8 cellular contexts compared by ENCODE assay signal in the genomic region with DNA sequence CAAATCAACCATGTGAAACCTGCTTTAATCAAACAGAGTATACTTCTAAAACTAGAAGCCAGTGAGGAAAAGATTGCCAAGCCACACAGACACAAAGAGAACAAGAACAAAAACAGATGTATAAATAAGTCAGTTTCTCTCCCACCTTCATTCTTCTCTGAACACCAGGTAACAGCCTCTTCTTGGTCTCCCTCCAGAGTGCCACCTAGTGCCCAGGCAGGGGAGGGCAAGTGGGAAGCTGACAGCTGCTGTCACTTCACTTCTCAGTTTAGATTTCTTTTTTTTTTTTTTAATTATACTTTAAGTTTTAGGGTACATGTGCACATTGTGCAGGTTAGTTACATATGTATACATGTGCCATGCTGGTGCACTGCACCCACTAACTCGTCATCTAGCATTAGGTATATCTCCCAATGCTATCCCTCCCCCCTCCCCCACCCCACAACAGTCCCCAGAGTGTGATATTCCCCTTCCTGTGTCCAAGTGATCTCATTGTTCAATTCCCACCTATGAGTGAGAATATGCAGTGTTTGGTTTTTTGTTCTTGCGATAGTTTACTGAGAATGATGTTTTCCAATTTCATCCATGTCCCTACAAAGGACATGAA.
DNase-seq lines count a peak whose midpoint lies in the region; ATAC-seq and TF ChIP-seq lines count a peak whose summit lies in the region.
"Not testable (repeated sequence)": the region's sequence is repeated elsewhere in the genome, so short reads cannot be mapped to it uniquely, and the experiment has no call there.

No MANE protein-coding gene starts in this region.

- CTCF ChIA-PET in Calu3 (lab: Charles Lee) = interaction anchor here (0.6 to 1.3 kb wide), 4 partner anchors 184 to 207 kb away, joined by 3 to 6 read pairs (median 3); a partner anchor contains a TSS
- CTCF ChIA-PET in activated CD4-positive, alpha-beta T cell treated with anti-CD3 and anti-CD28 coated beads, Interleukin-2, amount 10 ng/mL, durations not matched to agents 7 days and 5 days (lab: Charles Lee) = interaction anchor here (0.6 kb wide), 1 partner anchor 370 kb away, joined by 3 read pairs; no protein-coding TSS in a partner anchor

- not testable (repeated sequence) for H3K27me3 ChIP-seq in breast epithelium

- intact Hi-C loops in Calu3 (cut with micrococcal nuclease; ENCODE audit: unreplicated experiment) = loop anchor here (1.0 to 5.0 kb wide), 2 partner anchors 366 to 503 kb away; no protein-coding TSS in a partner anchor
- intact Hi-C loops in breast epithelium (cut with DNase I; ENCODE audit: low total_unique reads) = not testable (repeated sequence)

- H3K27me3 Mint-ChIP-seq in Calu3 (ENCODE audit: unreplicated experiment); activated CD4-positive, alpha-beta T cell treated with anti-CD3 and anti-CD28 coated beads, Interleukin-2, amount 10 ng/mL, durations not matched to agents 7 days and 5 days: not testable (repeated sequence)

- POLR2A ChIA-PET in activated CD4-positive, alpha-beta T cell treated with anti-CD3 and anti-CD28 coated beads, Interleukin-2, amount 10 ng/mL, durations not matched to agents 7 days and 5 days (lab: Charles Lee) = not testable (repeated sequence)

- H3K4me3 Mint-ChIP-seq in Calu3 (ENCODE audit: low read depth, unreplicated experiment); activated CD4-positive, alpha-beta T cell treated with anti-CD3 and anti-CD28 coated beads, Interleukin-2, amount 10 ng/mL, durations not matched to agents 7 days and 5 days: not testable (repeated sequence)

- not testable (repeated sequence) for H3K9me3 Mint-ChIP-seq in Calu3 (ENCODE audit: low read depth, unreplicated experiment); activated CD4-positive, alpha-beta T cell treated with anti-CD3 and anti-CD28 coated beads, Interleukin-2, amount 10 ng/mL, durations not matched to agents 7 days and 5 days

- H3K9me3 ChIP-seq in breast epithelium = not testable (repeated sequence)

- not testable (repeated sequence) for H3K4me1 ChIP-seq in breast epithelium

- not testable (repeated sequence) for BruUV-seq in Calu3 (replicated peaks; lab: Mats Ljungman, UMichigan)

- not testable (repeated sequence) for H3K27ac ChIP-seq in breast epithelium

- H3K27ac Mint-ChIP-seq in Calu3 (ENCODE audit: unreplicated experiment); activated CD4-positive, alpha-beta T cell treated with anti-CD3 and anti-CD28 coated beads, Interleukin-2, amount 10 ng/mL, durations not matched to agents 7 days and 5 days: not testable (repeated sequence)

- not testable (repeated sequence) for TF ChIP-seq POLR2A in breast epithelium (IDR thresholded peaks at IDR 0.05)

- not testable (repeated sequence) for H3K36me3 Mint-ChIP-seq in Calu3 (ENCODE audit: insufficient read depth, unreplicated experiment); activated CD4-positive, alpha-beta T cell treated with anti-CD3 and anti-CD28 coated beads, Interleukin-2, amount 10 ng/mL, durations not matched to agents 7 days and 5 days (ENCODE audit: low read depth)

- ATAC-seq in GM21381 (IDR thresholded peaks at IDR 0.05; ENCODE audit: unreplicated experiment) = peak; percentile 68

- H3K36me3 ChIP-seq in breast epithelium = not testable (repeated sequence)

- not testable (repeated sequence) for H3K4me1 Mint-ChIP-seq in Calu3 (ENCODE audit: low read depth, unreplicated experiment); activated CD4-positive, alpha-beta T cell treated with anti-CD3 and anti-CD28 coated beads, Interleukin-2, amount 10 ng/mL, durations not matched to agents 7 days and 5 days

- DNase-seq in Calu3 (peak; percentile 89), HT-29 (ENCODE audit: low spot score) (peak; percentile 39), breast epithelium (ENCODE audit: low spot score in 2 of 2) (peak; percentile 21 to 56), left kidney (ENCODE audit: low read depth, low spot score) (peak; percentile 23)
- peak; percentile 5 for DNase-seq in NK-92 treated with Interleukin-12 subunit alpha and Interleukin-12 subunit beta, amount 100 ng/mL, for 24 hours (lab: John Stamatoyannopoulos, UW)
- DNase-seq in activated CD4-positive, alpha-beta T cell treated with anti-CD3 and anti-CD28 coated beads, Interleukin-2, amount 10 ng/mL, durations not matched to agents 7 days and 5 days = peak; percentile 68
- DNase-seq in stimulated activated CD8-positive, alpha-beta memory T cell treated with anti-CD3 and anti-CD28 coated beads, Interleukin-12 subunit alpha, Interleukin-12 subunit beta, amount 100 ng/mL, for 4 hours (ENCODE audit: low read depth) = peak; percentile 8

- H3K4me3 ChIP-seq in breast epithelium = not testable (repeated sequence)

- TF ChIP-seq CTCF in Calu3 (IDR thresholded peaks at IDR 0.05; ENCODE audit: unreplicated experiment) (peak; percentile 71), breast epithelium (IDR thresholded peaks at IDR 0.05) (peak in 2 of 3 donors; percentile 20 to 46)

Comparison
In these comparisons a context has a peak if more than half of its experiments do, and no peak if none do; other contexts are left out.
1. DNase-seq: peak in every context shown above with its lines; median percentile 89 in Calu3; 68 in activated CD4-positive, alpha-beta T cell treated with anti-CD3 and anti-CD28 coated beads, Interleukin-2, amount 10 ng/mL, durations not matched to agents 7 days and 5 days; 39 in HT-29; 38 in breast epithelium; 23 in left kidney; 8 in stimulated activated CD8-positive, alpha-beta memory T cell treated with anti-CD3 and anti-CD28 coated beads, Interleukin-12 subunit alpha, Interleukin-12 subunit beta, amount 100 ng/mL, for 4 hours; 5 in NK-92 treated with Interleukin-12 subunit alpha and Interleukin-12 subunit beta, amount 100 ng/mL, for 24 hours.